In genomic region chr4:1041147-1041935, GRCh38 we compare ENCODE assay signal across 10 cellular contexts. TPM values are rescaled to one million over a fixed set of nuclear protein-coding genes. Genes with fewer than 3 reads are reported as not detected.
DNase-seq lines count a peak whose midpoint lies in the region; ATAC-seq and TF ChIP-seq lines count a peak whose summit lies in the region.
"Had no signal": no experiment of that assay in that cellular context is flagged by ENCODE, and none has a peak within 500 bp of the region (broad histone marks: within the 10 kb centered on the region; RNA-seq: fewer than 3 reads in every experiment).

No MANE protein-coding gene starts in this region.

- peak overlapping the region; percentile 79 for H3K4me3 Mint-ChIP-seq in HFFc6
- peak overlapping the region; percentile 56 for H3K4me3 Mint-ChIP-seq in chondrocyte (ENCODE audit: unreplicated experiment)
- H3K4me3 Mint-ChIP-seq in effector memory CD8-positive, alpha-beta T cell = no peak overlapping the region

- no TSS peak for BruUV-seq in A673 (replicated peaks; lab: Mats Ljungman, UMichigan)

- no peaks in the 10 kb centered on the region for H3K36me3 Mint-ChIP-seq in HFFc6 (ENCODE audit: low read depth)
- no peaks in the 10 kb centered on the region for H3K36me3 Mint-ChIP-seq in chondrocyte (ENCODE audit: low read depth)
- no peaks in the 10 kb centered on the region for H3K36me3 Mint-ChIP-seq in effector memory CD8-positive, alpha-beta T cell (ENCODE audit: insufficient read depth)

- TF ChIP-seq CTCF in A673 (conservative IDR thresholded peaks at IDR 0.05; ENCODE audit: low read depth, low read length) = no peak
- peak; percentile 11; the same call in 1 of the 2 replicates for TF ChIP-seq CTCF in HFFc6 (IDR thresholded peaks at IDR 0.05)
- TF ChIP-seq CTCF in chondrocyte (IDR thresholded peaks at IDR 0.05) = no peak

- intact Hi-C loops in A673 (cut with micrococcal nuclease; ENCODE audit: unreplicated experiment) = no loop called here

- peak overlapping the region; percentile 49; the same call in 1 of the 2 replicates for H3K27ac Mint-ChIP-seq in HFFc6
- H3K27ac Mint-ChIP-seq in chondrocyte (ENCODE audit: unreplicated experiment) = peak overlapping the region; percentile 92
- H3K27ac Mint-ChIP-seq in effector memory CD8-positive, alpha-beta T cell = no peak overlapping the region

- CTCF ChIA-PET in A673 (lab: Charles Lee) = no interaction called here

- POLR2A ChIA-PET in A673 (lab: Charles Lee; ENCODE audit: low non-redundant PET) = no interaction called here

- H3K4me3 ChIP-seq in A673 (ENCODE audit: low read depth, low read length, poor library complexity, severe bottlenecking) = peak overlapping the region; percentile 29

- H3K4me1 Mint-ChIP-seq in HFFc6 (ENCODE audit: low read depth) (peaks cover 27% of the 10 kb centered on the region), chondrocyte (ENCODE audit: low read depth) (peaks cover 58% of the 10 kb centered on the region)
- H3K4me1 Mint-ChIP-seq in effector memory CD8-positive, alpha-beta T cell (ENCODE audit: low read depth in 2 of 2) = peaks cover 0 to 2% of the 10 kb centered on the region in 2 donors

- no peaks in the 10 kb centered on the region for H3K4me1 ChIP-seq in A673 (ENCODE audit: insufficient read depth, low read length, poor library complexity, severe bottlenecking)

- no peaks in the 10 kb centered on the region for H3K9me3 ChIP-seq in A673 (ENCODE audit: low read depth, low read length, poor library complexity, severe bottlenecking)
- H3K9me3 ChIP-seq: neutrophil had no signal

- H3K27ac ChIP-seq in A673 (ENCODE audit: low read depth, low read length, poor library complexity, severe bottlenecking) = no peak overlapping the region
- H3K27ac ChIP-seq: neutrophil had no signal

- peaks cover 7% of the 10 kb centered on the region for H3K27me3 Mint-ChIP-seq in HFFc6 (ENCODE audit: insufficient read depth)
- H3K27me3 Mint-ChIP-seq in chondrocyte (ENCODE audit: low read depth) = no peaks in the 10 kb centered on the region
- H3K27me3 Mint-ChIP-seq in effector memory CD8-positive, alpha-beta T cell = peaks cover 12 to 26% of the 10 kb centered on the region in 2 donors

- no peak for DNase-seq in A673 (ENCODE audit: low spot score)
- DNase-seq in HFFc6 = no peak
- DNase-seq in chondrocyte (ENCODE audit: low spot score) = no peak
- DNase-seq in lung microvascular endothelial cell (ENCODE audit: low read depth in 2 of 2) = peak; percentile 29 to 50
- no peak for DNase-seq in central memory CD4-positive, alpha-beta T cell
- DNase-seq in effector memory CD8-positive, alpha-beta T cell = no peak
- DNase-seq in NCI-H2029 (lab: John Stamatoyannopoulos, UW) = no peak
- DNase-seq in activated CD4-positive, alpha-beta T cell treated with anti-CD3 and anti-CD28 coated beads, Interleukin-2, amount 50 U/mL, for 48 hours = no peak
- DNase-seq: T-helper 1 cell had no signal

- peaks cover 22% of the 10 kb centered on the region for H3K27me3 ChIP-seq in A673 (replicated peaks; ENCODE audit: insufficient read depth, low read depth, low read length, poor library complexity)

- no peaks in the 10 kb centered on the region for H3K9me3 Mint-ChIP-seq in HFFc6
- no peaks in the 10 kb centered on the region for H3K9me3 Mint-ChIP-seq in chondrocyte (ENCODE audit: low read depth)
- no peaks in the 10 kb centered on the region for H3K9me3 Mint-ChIP-seq in effector memory CD8-positive, alpha-beta T cell

- no peaks in the 10 kb centered on the region for H3K36me3 ChIP-seq in A673 (ENCODE audit: insufficient read depth, low read length, poor library complexity, severe bottlenecking)
- H3K36me3 ChIP-seq: neutrophil had no signal

- ATAC-seq in effector memory CD8-positive, alpha-beta T cell (replicated peaks) = no peak

RNA-seq across cellular contexts. Expression of gene FGFRL1, which starts 29.9 kb away (rescaled TPM):
- total RNA-seq in A673 (2021) (30.4 and 40.8 TPM in 2 replicates), chondrocyte (70.4 to 76.3 TPM (median 75.7 TPM) in 3 replicates), lung microvascular endothelial cell (6.3 and 16.9 TPM in 2 replicates)
- 10 to 100 TPM; 15.4 to 40.8 (median 17.3) TPM for total RNA-seq in HFFc6 (2021; fragmentation: NEBNext Ultra II Directional; extraction: Animal tissue kit (Norgen Biotek cat#: 25700))

RNA-seq across cellular contexts. Expression of gene SLC26A1, which starts 48.1 kb away (rescaled TPM):
- total RNA-seq in A673 (2021) = 0.22 and 0.30 TPM in 2 replicates
- under 1 TPM in 3 of 6 experiments, not detected in 3; 0.16 to 0.38 (median 0.19) TPM for total RNA-seq in HFFc6 (2021; fragmentation: NEBNext Ultra II Directional; extraction: Animal tissue kit (Norgen Biotek cat#: 25700))
- 0.72 to 1.6 TPM (median 0.75 TPM) in 3 replicates for total RNA-seq in chondrocyte
- under 0.01 and 0.20 TPM in 2 replicates for total RNA-seq in lung microvascular endothelial cell

RNA-seq across cellular contexts. Expression of gene IDUA, which starts 54.5 kb away (rescaled TPM):
- 12.0 and 12.3 TPM in 2 replicates for total RNA-seq in A673 (2021)
- total RNA-seq in HFFc6 (2021; fragmentation: NEBNext Ultra II Directional; extraction: Animal tissue kit (Norgen Biotek cat#: 25700)) = 10 to 100 TPM; 20.9 to 40.3 (median 23.3) TPM
- total RNA-seq in chondrocyte = 42.6 to 53.0 TPM (median 46.0 TPM) in 3 replicates
- total RNA-seq in lung microvascular endothelial cell = 4.8 and 9.5 TPM in 2 replicates

Comparison
In these comparisons a context has a peak if more than half of its experiments do, and no peak if none do; other contexts are left out.
1. DNase-seq: peak in lung microvascular endothelial cell (2 of 2); none in A673 (single experiment), HFFc6 (single experiment), chondrocyte (single experiment), central memory CD4-positive, alpha-beta T cell (single experiment), effector memory CD8-positive, alpha-beta T cell (0 of 3), NCI-H2029 (single experiment) and activated CD4-positive, alpha-beta T cell treated with anti-CD3 and anti-CD28 coated beads, Interleukin-2, amount 50 U/mL, for 48 hours (0 of 2).
2. H3K27ac Mint-ChIP-seq: peak in HFFc6 (single experiment) and chondrocyte (single experiment); none in effector memory CD8-positive, alpha-beta T cell (0 of 2).
3. H3K4me3 Mint-ChIP-seq: peak in HFFc6 (single experiment) and chondrocyte (single experiment); none in effector memory CD8-positive, alpha-beta T cell (0 of 2).